12 cellular contexts compared by ENCODE assay signal in the genomic region with DNA sequence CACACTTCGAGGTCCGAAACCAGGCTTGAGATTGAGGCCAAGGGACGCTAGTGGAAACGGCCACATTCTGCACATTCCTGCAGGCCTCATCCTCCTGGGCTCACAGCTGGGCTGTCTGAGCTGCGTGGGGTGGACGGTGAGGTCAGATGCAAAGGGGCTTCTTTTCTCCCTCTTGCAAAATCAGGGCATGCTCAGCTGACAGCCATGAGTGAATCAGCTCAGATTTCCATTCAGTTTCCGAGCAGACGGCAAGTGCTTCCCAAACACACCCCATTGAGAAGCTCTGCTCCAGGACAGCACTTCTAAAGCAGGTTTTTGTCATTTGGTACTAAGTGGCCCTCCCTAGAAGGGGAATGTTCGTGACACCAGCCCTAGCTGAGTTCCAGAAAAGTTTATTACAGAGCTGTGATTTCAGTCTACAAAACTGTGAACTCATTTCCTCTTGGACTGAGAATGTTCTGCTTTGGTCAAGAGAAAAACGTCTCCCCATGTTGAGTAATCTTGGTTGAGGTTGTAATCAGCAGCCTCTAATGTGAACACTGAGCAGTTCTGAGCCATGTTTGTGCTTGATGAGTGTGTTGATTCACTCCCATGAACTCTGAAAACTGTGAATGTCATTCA. TPM values are rescaled to one million over a fixed set of nuclear protein-coding genes. Genes with fewer than 3 reads are reported as not detected.
A peak's percentile ranks its signal among the peaks of the same experiment; 100 is the strongest.
DNase-seq lines count a peak whose midpoint lies in the region; ATAC-seq and TF ChIP-seq lines count a peak whose summit lies in the region.
"Had no signal": no experiment of that assay in that cellular context is flagged by ENCODE, and none has a peak within 500 bp of the region (broad histone marks: within the 10 kb centered on the region; RNA-seq: fewer than 3 reads in every experiment).

No MANE protein-coding gene starts in this region.

- ATAC-seq in Right ventricle myocardium superior (ENCODE audit: poor library complexity) (peak; percentile 80), GM21423 (IDR thresholded peaks at IDR 0.05; ENCODE audit: unreplicated experiment) (no peak)

- peak overlapping the region; percentile 74 for H3K9ac ChIP-seq in adipocyte (ENCODE audit: low read length)
- H3K9ac ChIP-seq: SK-N-SH had no signal

- no peak overlapping the region for H3K27ac ChIP-seq in spleen

- no peak for TF ChIP-seq CTCF in AG09309 (IDR thresholded peaks at IDR 0.05; ENCODE audit: control insufficient read depth, insufficient read depth, low read depth, low read length, missing control alignments)
- no peak for TF ChIP-seq CTCF in spleen (IDR thresholded peaks at IDR 0.05 in 8 of 11, conservative IDR thresholded peaks at IDR 0.05 in 3 of 11)
- TF ChIP-seq CTCF in BE2C (IDR thresholded peaks at IDR 0.05; ENCODE audit: low read depth, low read length) = no peak

- 31 to 49% (median 41%) methylated on average over 10 of the region's 10 CpGs for WGBS in spleen, 5 donors

- H3K4me3 ChIP-seq in AG09309 (ENCODE audit: control insufficient read depth, low read depth, low read length) = no peak overlapping the region
- H3K4me3 ChIP-seq in adipocyte (ENCODE audit: low read length) = peak overlapping the region; percentile 56
- H3K4me3 ChIP-seq in spleen = no peak overlapping the region
- no peak overlapping the region for H3K4me3 ChIP-seq in BE2C (ENCODE audit: low read depth, low read length)

- DNase-seq in AG09309 (ENCODE audit: low read depth) (peak; percentile 16), adipocyte (ENCODE audit: low read depth) (no peak), Right ventricle myocardium superior (peak; percentile 54), non-pigmented ciliary epithelial cell (ENCODE audit: low read depth) (peak; percentile 60), spleen (no peak), BE2C (no peak)
- DNase-seq in activated CD4-positive, alpha-beta T cell treated with anti-CD3 and anti-CD28 coated beads for 1 hour = no peak
- DNase-seq: activated T-cell treated with anti-CD3 and anti-CD28 coated beads for 4 hours, HFFc6, SK-N-SH had no signal

- no peak for TF ChIP-seq POLR2A in spleen (IDR thresholded peaks at IDR 0.05)

- H3K27me3 ChIP-seq in adipocyte (replicated peaks; ENCODE audit: control insufficient read depth, insufficient read depth, low read length) (no peaks in the 10 kb centered on the region), spleen (replicated peaks in 1 of 7) (peaks cover 0 to 81% (median 5%) of the 10 kb centered on the region in 7 donors), BE2C (no peaks in the 10 kb centered on the region)

- H3K36me3 ChIP-seq in adipocyte (ENCODE audit: control insufficient read depth, insufficient read depth, low read length, severe bottlenecking) = no peaks in the 10 kb centered on the region
- no peaks in the 10 kb centered on the region for H3K36me3 ChIP-seq in spleen
- H3K36me3 ChIP-seq in BE2C = no peaks in the 10 kb centered on the region

- no peaks in the 10 kb centered on the region for H3K9me3 ChIP-seq in adipocyte (ENCODE audit: control insufficient read depth, low read length)
- H3K9me3 ChIP-seq in spleen = no peaks in the 10 kb centered on the region
- H3K9me3 ChIP-seq in BE2C = no peaks in the 10 kb centered on the region
- H3K9me3 ChIP-seq: SK-N-SH had no signal

- H3K4me1 ChIP-seq in adipocyte (ENCODE audit: control insufficient read depth, insufficient read depth, low read length) (peaks cover 19% of the 10 kb centered on the region), spleen (no peaks in the 10 kb centered on the region), BE2C (no peaks in the 10 kb centered on the region)

- intact Hi-C loops in Right ventricle myocardium superior (cut with DNase I) = no loop called here
- intact Hi-C loops in spleen (cut with DNase I; ENCODE audit: low total_unique reads) = no loop called here

RNA-seq across cellular contexts. Expression of a gene that starts 10.0 kb away (rescaled TPM):
- total RNA-seq in Right ventricle myocardium superior (20.3 TPM), spleen (under 1 TPM in 3 of 7 donors, not detected in 4; 0.19 to 0.49 (median 0.44) TPM)
- polyA plus RNA-seq in spleen = 1 to 10 TPM in 1 of 3 donors, under 1 TPM in 2; 0.09 to 1.9 (median 0.32) TPM
- not detected for polyA plus RNA-seq in BE2C (2012; ENCODE audit: insufficient read depth, insufficient read length, low read depth)
- total RNA-seq: endothelial cell of umbilical vein, HFFc6 had no signal
- polyA plus RNA-seq: endothelial cell of umbilical vein, SK-N-SH had no signal

Comparison
In these comparisons a context has a peak if more than half of its experiments do, and no peak if none do; other contexts are left out.
1. DNase-seq: peak in AG09309 (single experiment), Right ventricle myocardium superior (single experiment) and non-pigmented ciliary epithelial cell (single experiment); none in adipocyte (single experiment), spleen (single experiment), activated CD4-positive, alpha-beta T cell treated with anti-CD3 and anti-CD28 coated beads for 1 hour (single experiment) and BE2C (single experiment).
2. RNA of a gene that starts 10.0 kb away (total RNA-seq): 20.3 TPM in Right ventricle myocardium superior (single experiment); 0.19 to 0.49 TPM in spleen; every median in the first group is over 10 times any median in the second.